In genomic region chr19:1038995-1039645, GRCh38 we compare ENCODE assay signal across 9 cellular contexts. TPM values are rescaled to one million over a fixed set of nuclear protein-coding genes. Genes with fewer than 3 reads are reported as not detected.
DNase-seq lines count a peak whose midpoint lies in the region; ATAC-seq and TF ChIP-seq lines count a peak whose summit lies in the region.
"Had no signal": no experiment of that assay in that cellular context is flagged by ENCODE, and none has a peak within 500 bp of the region (broad histone marks: within the 10 kb centered on the region; RNA-seq: fewer than 3 reads in every experiment).

No MANE protein-coding gene starts in this region.

- H3K9me2 ChIP-seq in MM.1S (replicated peaks; ENCODE audit: insufficient read depth, low read length): no peaks in the 10 kb centered on the region

- WGBS in prostate gland: 57% methylated on average over 22 of the region's 22 CpGs

- H3K36me3 Mint-ChIP-seq in neural crest cell (ENCODE audit: low read depth): peaks cover 3% of the 10 kb centered on the region

- peaks cover 8% of the 10 kb centered on the region; the same call in 1 of the 2 replicates for H4K20me1 ChIP-seq in DND-41 (ENCODE audit: insufficient read depth, low read length)
- H4K20me1 ChIP-seq in MM.1S (ENCODE audit: insufficient read depth, low read length): no peaks in the 10 kb centered on the region

- ATAC-seq in DND-41 (ENCODE audit: insufficient read depth, low read depth): no peak

- H3K9me3 Mint-ChIP-seq in neural crest cell: no peaks in the 10 kb centered on the region

- H3K27ac Mint-ChIP-seq in neural crest cell (ENCODE audit: unreplicated experiment): peak overlapping the region; percentile 19

- peak overlapping the region; percentile 95 for H3K4me2 ChIP-seq in DND-41 (ENCODE audit: insufficient read depth, low read length)
- peak overlapping the region; percentile 66 for H3K4me2 ChIP-seq in MM.1S (ENCODE audit: low read depth, low read length)

- DNase-seq in DND-41 (no peak), MM.1S (peak; percentile 28), colonic mucosa (no peak), neural crest cell (ENCODE audit: low read depth, low spot score) (no peak), NCI-H146 treated with DMSO at 0.1 percent for 48 hours (lab: John Stamatoyannopoulos, UW; ENCODE audit: unreplicated experiment) (no peak), SJCRH30 (no peak), prostate gland (ENCODE audit: low spot score) (no peak), midbrain (lab: John Stamatoyannopoulos, UW) (no peak)

- no peak for TF ChIP-seq POLR2A in prostate gland (IDR thresholded peaks at IDR 0.05)

- intact Hi-C loops in colonic mucosa (cut with DNase I) (no loop called here), prostate gland (cut with DNase I) (loop anchor here (10.0 kb wide), 1 partner anchor 206 kb away; the partner anchor contains the start of genes ATP5F1D and MIDN)

- H3F3A ChIP-seq in MM.1S (ENCODE audit: insufficient read depth, low read length): peaks cover 40% of the 10 kb centered on the region

- H3K79me2 ChIP-seq in DND-41 (ENCODE audit: insufficient read depth, low read length) (no peaks in the 10 kb centered on the region), MM.1S (ENCODE audit: low read length) (peaks cover 29% of the 10 kb centered on the region)

- peaks cover 48% of the 10 kb centered on the region for H3K4me1 ChIP-seq in DND-41 (ENCODE audit: insufficient read depth, low read length)
- H3K4me1 ChIP-seq in MM.1S (ENCODE audit: low read length): peaks cover 37% of the 10 kb centered on the region
- peaks cover 23% of the 10 kb centered on the region for H3K4me1 ChIP-seq in colonic mucosa
- peaks cover 26% of the 10 kb centered on the region for H3K4me1 ChIP-seq in SJCRH30
- H3K4me1 ChIP-seq in prostate gland (replicated peaks): peaks cover 3% of the 10 kb centered on the region

- H3K27me3 ChIP-seq in DND-41 (ENCODE audit: insufficient read depth, low read length, poor library complexity) (no peaks in the 10 kb centered on the region), MM.1S (replicated peaks; ENCODE audit: insufficient read depth, low read length) (no peaks in the 10 kb centered on the region), colonic mucosa (no peaks in the 10 kb centered on the region), SJCRH30 (no peaks in the 10 kb centered on the region), prostate gland (replicated peaks; ENCODE audit: insufficient read depth) (no peaks in the 10 kb centered on the region)

- H3K9me3 ChIP-seq in DND-41 (ENCODE audit: insufficient read depth, low read length, severe bottlenecking) (no peaks in the 10 kb centered on the region), MM.1S (replicated peaks; ENCODE audit: insufficient read depth, low read length) (no peaks in the 10 kb centered on the region), colonic mucosa (no peaks in the 10 kb centered on the region), SJCRH30 (replicated peaks) (no peaks in the 10 kb centered on the region), prostate gland (no peaks in the 10 kb centered on the region)
- H3K9me3 ChIP-seq: uterus had no signal

- H2AFZ ChIP-seq in DND-41 (ENCODE audit: low read depth, low read length) (peak overlapping the region; percentile 75), MM.1S (ENCODE audit: low read length) (no peak overlapping the region)

- TF ChIP-seq CTCF in DND-41 (IDR thresholded peaks at IDR 0.05; ENCODE audit: borderline replicate concordance, extremely low read depth, low read length, poor library complexity, severe bottlenecking) (no peak), MM.1S (IDR thresholded peaks at IDR 0.05; ENCODE audit: low read length) (no peak; the same call in 1 of the 2 replicates), colonic mucosa (IDR thresholded peaks at IDR 0.05) (no peak), neural crest cell (conservative IDR thresholded peaks at IDR 0.05) (no peak), prostate gland (IDR thresholded peaks at IDR 0.05) (no peak)

- peak overlapping the region; percentile 51; the same call in 1 of the 2 replicates for H3K27ac ChIP-seq in DND-41 (ENCODE audit: low read length)
- peak overlapping the region; percentile 89; the same call in 1 of the 2 replicates for H3K27ac ChIP-seq in MM.1S (ENCODE audit: low read length)
- peak overlapping the region; percentile 76 for H3K27ac ChIP-seq in colonic mucosa
- H3K27ac ChIP-seq in SJCRH30: no peak overlapping the region
- H3K27ac ChIP-seq in prostate gland: peak overlapping the region in 1 of 2 donors; percentile 6
- H3K27ac ChIP-seq: uterus had no signal

- H3K36me3 ChIP-seq in DND-41 (ENCODE audit: insufficient read depth, low read length) (peaks cover 10% of the 10 kb centered on the region), MM.1S (replicated peaks; ENCODE audit: insufficient read depth, low read length) (no peaks in the 10 kb centered on the region), colonic mucosa (no peaks in the 10 kb centered on the region), SJCRH30 (peaks cover 18% of the 10 kb centered on the region), prostate gland (no peaks in the 10 kb centered on the region)
- H3K36me3 ChIP-seq: uterus had no signal

- H3K27me3 Mint-ChIP-seq in neural crest cell (ENCODE audit: low read depth): no peaks in the 10 kb centered on the region

- peak overlapping the region in 1 of 2 experiments; percentile 79; a peak in 2 of 4 replicates for H3K4me3 ChIP-seq in DND-41 (ENCODE audit: low read depth in 1 of 2, low read length in 2 of 2)
- peak overlapping the region; percentile 72 for H3K4me3 ChIP-seq in MM.1S (ENCODE audit: low read length)
- H3K4me3 ChIP-seq in colonic mucosa: peak overlapping the region; percentile 52
- H3K4me3 ChIP-seq in SJCRH30: no peak overlapping the region
- H3K4me3 ChIP-seq in prostate gland: no peak overlapping the region

- H3K4me3 Mint-ChIP-seq in neural crest cell: peak overlapping the region; percentile 97

- H3K9ac ChIP-seq in DND-41 (ENCODE audit: low read depth, low read length) (peak overlapping the region; percentile 62), MM.1S (ENCODE audit: low read length) (peak overlapping the region; percentile 8; the same call in 1 of the 2 replicates), colonic mucosa (ENCODE audit: low read depth in 2 of 2, low read length in 2 of 2) (peak overlapping the region; percentile 34 to 39)

- peaks cover 27% of the 10 kb centered on the region for H3K4me1 Mint-ChIP-seq in neural crest cell

RNA-seq across cellular contexts. Expression of gene ABCA7, which starts 0.8 kb away (rescaled TPM):
- 10 to 100 TPM; 23.9 to 31.6 TPM for total RNA-seq in colonic mucosa
- total RNA-seq in neural crest cell: 12.8 and 16.3 TPM in 2 replicates
- total RNA-seq in SJCRH30 (2014; rRNA removed; shearing (Covaris generic)): 7.8 and 11.0 TPM in 2 replicates
- total RNA-seq in prostate gland: 10 to 100 TPM; 16.2 to 25.1 TPM

RNA-seq across cellular contexts. Expression of gene CNN2, which starts 12.7 kb away (rescaled TPM):
- total RNA-seq in colonic mucosa (100 to 1,000 TPM; 108 to 132 TPM), neural crest cell (140 and 141 TPM in 2 replicates), prostate gland (100 to 1,000 TPM in 1 of 2 donors, 10 to 100 TPM in 1; 82.9 to 101 TPM)
- 87.2 and 91.4 TPM in 2 replicates for total RNA-seq in SJCRH30 (2014; rRNA removed; shearing (Covaris generic))

RNA-seq across cellular contexts. Expression of gene RNU6-2, which starts 17.8 kb away (rescaled TPM):
- not detected for total RNA-seq in colonic mucosa
- total RNA-seq in neural crest cell: not detected in 2 replicates
- not detected in 2 replicates for total RNA-seq in SJCRH30 (2014; rRNA removed; shearing (Covaris generic))
- not detected for total RNA-seq in prostate gland
- total RNA-seq: uterus had no signal

RNA-seq across cellular contexts. Expression of gene TMEM259, which starts 18.2 kb away (rescaled TPM):
- 100 to 1,000 TPM; 170 to 235 TPM for total RNA-seq in colonic mucosa
- total RNA-seq in neural crest cell: 164 and 170 TPM in 2 replicates
- 61.0 and 66.8 TPM in 2 replicates for total RNA-seq in SJCRH30 (2014; rRNA removed; shearing (Covaris generic))
- 100 to 1,000 TPM; 216 to 377 TPM for total RNA-seq in prostate gland

RNA-seq across cellular contexts. Expression of gene ARHGAP45, which starts 27.8 kb away (rescaled TPM):
- total RNA-seq in colonic mucosa: 10 to 100 TPM; 27.4 to 37.9 TPM
- 1.6 and 1.7 TPM in 2 replicates for total RNA-seq in neural crest cell
- total RNA-seq in SJCRH30 (2014; rRNA removed; shearing (Covaris generic)): 2.9 TPM in 2 replicates
- 10 to 100 TPM in 1 of 2 donors, 1 to 10 TPM in 1; 8.9 to 26.2 TPM for total RNA-seq in prostate gland

Comparison
In these comparisons a context has a peak if more than half of its experiments do, and no peak if none do; other contexts are left out.
1. H3K4me3 ChIP-seq: peak in MM.1S (single experiment) and colonic mucosa (single experiment); none in SJCRH30 (single experiment) and prostate gland (0 of 2).
2. H3K9ac ChIP-seq: peak in every context shown above with its lines; median percentile 62 in DND-41; 36 in colonic mucosa; 8 in MM.1S.